Comparison of ENCODE assay signal across 15 cellular contexts in the genomic region with DNA sequence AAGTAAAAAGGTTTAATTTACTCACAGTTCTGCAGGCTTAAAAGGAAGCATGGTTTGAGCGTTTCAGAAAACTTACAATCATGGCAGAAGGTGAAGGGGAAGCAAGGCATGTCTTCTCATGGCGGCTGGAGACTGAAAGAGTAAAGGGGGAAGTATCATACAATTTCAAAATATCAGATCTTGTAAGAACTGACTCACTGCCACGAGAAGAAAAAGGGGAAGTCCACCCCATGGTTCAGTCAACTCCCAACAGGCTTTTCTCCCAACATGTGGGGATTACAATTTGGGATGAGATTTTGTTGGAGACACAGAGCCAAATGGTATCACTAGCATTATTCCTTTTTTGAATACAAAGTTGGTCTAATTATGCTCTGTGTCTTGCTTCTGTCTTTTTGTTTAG.
"Had no signal": no experiment of that assay in that cellular context is flagged by ENCODE, and none has a peak within 500 bp of the region (broad histone marks: within the 10 kb centered on the region; RNA-seq: fewer than 3 reads in every experiment).

No MANE protein-coding gene starts in this region.

- ATAC-seq: left colon had no signal

- H3K27ac ChIP-seq: breast epithelium, dorsolateral prefrontal cortex, parathyroid adenoma had no signal

- H3K4me3 Mint-ChIP-seq: activated CD4-positive, alpha-beta memory T cell treated with anti-CD3 and anti-CD28 coated beads for 36 hours; stimulated activated naive CD8-positive, alpha-beta T cell treated with anti-CD3 and anti-CD28 coated beads, Interleukin-15, Interleukin-2, amounts not matched to agents 100 ng/mL and 50 ng/mL, for 24 hours had no signal

- H3K4me3 ChIP-seq: breast epithelium, dorsolateral prefrontal cortex, lung had no signal

- H3K36me3 ChIP-seq: breast epithelium had no signal

- H3K36me3 Mint-ChIP-seq: activated CD4-positive, alpha-beta memory T cell treated with anti-CD3 and anti-CD28 coated beads for 36 hours had no signal

- H3K27me3 ChIP-seq: breast epithelium had no signal

- H3K4me1 ChIP-seq: breast epithelium, parathyroid adenoma had no signal

- DNase-seq: activated CD4-positive, alpha-beta memory T cell treated with anti-CD3 and anti-CD28 coated beads for 36 hours; activated CD4-positive, alpha-beta T cell treated with anti-CD3 and anti-CD28 coated beads for 1 hour; activated CD8-positive, alpha-beta memory T cell treated with anti-CD3 and anti-CD28 coated beads, Interleukin-2, amount 50 U/mL, for 4 hours; activated naive CD4-positive, alpha-beta T cell; aorta; dorsolateral prefrontal cortex; hypothalamus; left colon; midbrain; stimulated activated CD4-positive, alpha-beta T cell treated with anti-CD3 and anti-CD28 coated beads, Interleukin-4, amount 100 ng/mL, for 1 hour; stimulated activated CD8-positive, alpha-beta memory T cell treated with anti-CD3 and anti-CD28 coated beads, Interleukin-4, amount 100 ng/mL, for 48 hours had no signal

- H3K27me3 Mint-ChIP-seq: activated CD4-positive, alpha-beta memory T cell treated with anti-CD3 and anti-CD28 coated beads for 36 hours; stimulated activated naive CD8-positive, alpha-beta T cell treated with anti-CD3 and anti-CD28 coated beads, Interleukin-15, Interleukin-2, amounts not matched to agents 100 ng/mL and 50 ng/mL, for 24 hours had no signal

- H3K27ac Mint-ChIP-seq: activated CD4-positive, alpha-beta memory T cell treated with anti-CD3 and anti-CD28 coated beads for 36 hours; stimulated activated naive CD8-positive, alpha-beta T cell treated with anti-CD3 and anti-CD28 coated beads, Interleukin-15, Interleukin-2, amounts not matched to agents 100 ng/mL and 50 ng/mL, for 24 hours had no signal
